ENCODE assay signal across 12 cellular contexts in the genomic region with DNA sequence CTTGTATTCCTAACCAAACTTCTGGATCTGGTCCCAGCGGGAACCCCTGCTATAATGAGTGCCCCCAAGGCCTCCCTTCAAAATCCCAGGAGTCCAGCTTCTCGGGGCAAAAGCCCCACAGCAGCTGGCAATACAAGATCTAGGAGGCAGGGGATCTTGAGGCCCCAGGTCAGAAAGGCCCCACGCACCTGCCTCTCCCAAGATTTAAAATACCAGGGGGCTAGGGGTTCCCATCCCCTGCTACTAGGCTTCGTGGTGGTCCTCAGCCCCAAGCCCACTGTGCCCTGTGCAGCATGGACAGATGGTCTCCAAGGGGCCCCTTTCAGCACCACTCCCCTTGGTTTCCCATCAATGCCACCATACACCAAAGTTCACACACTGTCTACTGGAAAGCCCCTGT. TPM values are rescaled to one million over a fixed set of nuclear protein-coding genes. Genes with fewer than 3 reads are reported as not detected.
DNase-seq lines count a peak whose midpoint lies in the region; ATAC-seq, FAIRE-seq and TF ChIP-seq lines count a peak whose summit lies in the region.
"Had no signal": no experiment of that assay in that cellular context is flagged by ENCODE, and none has a peak within 500 bp of the region (broad histone marks: within the 10 kb centered on the region; RNA-seq: fewer than 3 reads in every experiment).

No MANE protein-coding gene starts in this region.

- H3K4me1 ChIP-seq in OCI-LY3 (ENCODE audit: low read length) (peaks cover 94% of the 10 kb centered on the region), HepG2 (ENCODE audit: insufficient read depth, low read length) (peaks cover 77% of the 10 kb centered on the region)

- peaks cover 25% of the 10 kb centered on the region for H3K36me3 Mint-ChIP-seq in Calu3 (ENCODE audit: insufficient read depth, unreplicated experiment)

- H3K9me3 ChIP-seq in OCI-LY3 (ENCODE audit: insufficient read depth, low read length) (no peaks in the 10 kb centered on the region), HepG2 (ENCODE audit: low read length) (no peaks in the 10 kb centered on the region), MG63 (no peaks in the 10 kb centered on the region)
- H3K9me3 ChIP-seq: lower lobe of right lung, tibial artery had no signal

- TF ChIP-seq CTCF in Calu3 (IDR thresholded peaks at IDR 0.05; ENCODE audit: unreplicated experiment) (no peak), OCI-LY3 (IDR thresholded peaks at IDR 0.05; ENCODE audit: low read depth, low read length) (no peak), HepG2 (CRISPR knock-in tag; IDR thresholded peaks at IDR 0.05) (no peak)

- in situ Hi-C loops in HepG2 (cut with HindIII; ENCODE audit: extremely low pct_ligation_motif_present, low pct_unique_long_range_greater_than_20kb), result loop anchor here (5.0 kb wide), 1 partner anchor 104 kb away; no protein-coding TSS in a partner anchor

- TF ChIP-seq POLR2A in HepG2 (IDR thresholded peaks at IDR 0.05; ENCODE audit: insufficient read depth in 1 of 2, low read depth in 2 of 2, low read length in 2 of 2), result no peak

- peak overlapping the region; percentile 25 for H3K4me3 ChIP-seq in OCI-LY3 (ENCODE audit: low read length)
- peak overlapping the region in 1 of 3 experiments; percentile 44; a peak in 2 of 6 replicates for H3K4me3 ChIP-seq in HepG2 (replicated peaks in 1 of 3; ENCODE audit: insufficient read depth in 1 of 3, low read depth in 2 of 3, low read length in 3 of 3)
- H3K4me3 ChIP-seq in MG63, result no peak overlapping the region
- H3K4me3 ChIP-seq: lower lobe of right lung, tibial artery had no signal

- POLR2A ChIA-PET in HepG2 (lab: Yijun Ruan, JAX), result interaction anchor here (1.3 to 8.8 kb wide), 3 partner anchors 53 to 163 kb away, joined by 4 to 124 read pairs (median 7); no protein-coding TSS in a partner anchor

- CTCF ChIA-PET in Calu3 (lab: Charles Lee), result interaction anchor here (1.9 to 2.6 kb wide), 3 partner anchors 9 to 57 kb away, joined by 8 to 25 read pairs (median 23); no protein-coding TSS in a partner anchor
- CTCF ChIA-PET in HepG2 (lab: Yijun Ruan, JAX; ENCODE audit: low intra/inter-chr PET ratio, low total read pairs), result interaction anchor here (2.0 to 3.5 kb wide), 3 partner anchors 56 to 106 kb away, joined by 7 to 77 read pairs (median 27); no protein-coding TSS in a partner anchor

- H3K27me3 Mint-ChIP-seq in Calu3 (ENCODE audit: unreplicated experiment), result no peaks in the 10 kb centered on the region

- no peak for FAIRE-seq in HepG2 (lab: Jason Lieb, UNC)

- peak overlapping the region; percentile 90 for H3K27ac Mint-ChIP-seq in Calu3 (ENCODE audit: unreplicated experiment)

- H3K9me3 Mint-ChIP-seq in Calu3 (ENCODE audit: low read depth, unreplicated experiment), result no peaks in the 10 kb centered on the region

- intact Hi-C loops in Calu3 (cut with micrococcal nuclease; ENCODE audit: unreplicated experiment), result no loop called here
- intact Hi-C loops in HepG2 (cut with micrococcal nuclease; ENCODE audit: unreplicated experiment), result loop anchor here (2.0 kb wide), 1 partner anchor 106 kb away; no protein-coding TSS in a partner anchor

- H3K79me2 ChIP-seq in OCI-LY3 (ENCODE audit: low read length), result peaks cover 23% of the 10 kb centered on the region
- no peaks in the 10 kb centered on the region for H3K79me2 ChIP-seq in HepG2 (ENCODE audit: insufficient read depth, low read length)

- ATAC-seq in GM21381 (IDR thresholded peaks at IDR 0.05; ENCODE audit: unreplicated experiment) (peak; percentile 3), HepG2 (no peak), HG02588 (IDR thresholded peaks at IDR 0.05; ENCODE audit: unreplicated experiment) (no peak)
- ATAC-seq: lower lobe of right lung had no signal

- BruUV-seq in Calu3 (replicated peaks; lab: Mats Ljungman, UMichigan), result TSS peak; percentile 34
- no TSS peak for BruUV-seq in HepG2 (replicated peaks; lab: Mats Ljungman, UMichigan)

- no peak for DNase-seq in Calu3
- no peak for DNase-seq in HepG2 (ENCODE audit: low spot score)
- no peak for DNase-seq in NCI-H146 (lab: John Stamatoyannopoulos, UW)
- no peak for DNase-seq in MG63
- no peak for DNase-seq in kidney tubule cell (ENCODE audit: low spot score)
- DNase-seq: lower lobe of right lung, MV-4-11, tibial artery had no signal

- TF ChIP-seq RAD21 in HepG2 (CRISPR knock-in tag; IDR thresholded peaks at IDR 0.05), result no peak

- H4K20me1 ChIP-seq in OCI-LY3 (ENCODE audit: insufficient read depth, low read length), result no peaks in the 10 kb centered on the region
- H4K20me1 ChIP-seq in HepG2 (ENCODE audit: insufficient read depth, low read length), result no peaks in the 10 kb centered on the region

- peak overlapping the region; percentile 95 for H3K27ac ChIP-seq in OCI-LY3 (ENCODE audit: low read length)
- no peak overlapping the region for H3K27ac ChIP-seq in HepG2 (ENCODE audit: extremely low read length, insufficient read depth, low read length)
- H3K27ac ChIP-seq: tibial artery had no signal

- TF ChIP-seq EP300 in HepG2 (IDR thresholded peaks at IDR 0.05; ENCODE audit: low read depth in 2 of 2, low read length in 2 of 2) (no peak), HepG2 (CRISPR knock-in tag; IDR thresholded peaks at IDR 0.05; ENCODE audit: borderline replicate concordance) (no peak)

- peak overlapping the region; percentile 32 for H3K4me3 Mint-ChIP-seq in Calu3 (ENCODE audit: low read depth, unreplicated experiment)

- H3K4me2 ChIP-seq in OCI-LY3 (ENCODE audit: low read length) (peak overlapping the region; percentile 59), HepG2 (ENCODE audit: low read depth, low read length) (peak overlapping the region; percentile 70)

- peaks cover 86% of the 10 kb centered on the region for H3K4me1 Mint-ChIP-seq in Calu3 (ENCODE audit: low read depth, unreplicated experiment)

- H2AFZ ChIP-seq in OCI-LY3 (ENCODE audit: low read depth, low read length) (no peak overlapping the region), HepG2 (ENCODE audit: low read length) (no peak overlapping the region)

- peak overlapping the region; percentile 89 for H3K9ac ChIP-seq in OCI-LY3 (ENCODE audit: low read length)
- no peak overlapping the region for H3K9ac ChIP-seq in HepG2 (ENCODE audit: insufficient read depth, low read depth, low read length)

- H3K36me3 ChIP-seq in OCI-LY3 (replicated peaks; ENCODE audit: low read depth, low read length) (no peaks in the 10 kb centered on the region), HepG2 (replicated peaks in 1 of 2; ENCODE audit: control insufficient read depth in 1 of 2, insufficient read depth in 2 of 2, low read length in 2 of 2) (no peaks in the 10 kb centered on the region), MG63 (no peaks in the 10 kb centered on the region)
- H3K36me3 ChIP-seq: lower lobe of right lung, tibial artery had no signal

- H3K27me3 ChIP-seq in OCI-LY3 (ENCODE audit: low read depth, low read length), result no peaks in the 10 kb centered on the region
- peaks cover 0 to 8% of the 10 kb centered on the region in 2 experiments; a peak in 3 of 5 replicates for H3K27me3 ChIP-seq in HepG2 (ENCODE audit: control insufficient read depth in 1 of 2, insufficient read depth in 2 of 2, low read length in 2 of 2)
- no peaks in the 10 kb centered on the region for H3K27me3 ChIP-seq in MG63

- WGBS in HepG2 (ENCODE audit: low lambda C conversion rate), result no CpG with 5 or more reads among the region's 4 CpGs

RNA-seq across cellular contexts. Expression of a gene that starts 15.8 kb away (rescaled TPM):
- not detected in 2 replicates for total RNA-seq in Calu3 (2022)
- total RNA-seq in HepG2 (2016; rRNA removed; fragmentation: Illumina TruSeq; extraction: Trizol), result 0.66 and 0.86 TPM in 2 replicates
- 0.30 and 0.62 TPM in 2 replicates for total RNA-seq in HepG2 (2016; cell fraction: cytosol; rRNA removed; fragmentation: Illumina TruSeq; extraction: Trizol; ENCODE audit: low read depth)
- total RNA-seq in HepG2 (2016; cell fraction: insoluble cytoplasmic fraction; rRNA removed; fragmentation: Illumina TruSeq; extraction: Trizol), result 0.43 and 0.71 TPM in 2 replicates
- 0.65 and 0.74 TPM in 2 replicates for total RNA-seq in HepG2 (2016; cell fraction: membrane; rRNA removed; fragmentation: Illumina TruSeq; extraction: Trizol)
- 0.40 and 0.66 TPM in 2 replicates for total RNA-seq in HepG2 (2016; cell fraction: nucleus; rRNA removed; fragmentation: Illumina TruSeq; extraction: Trizol)
- 0.92 and 1.4 TPM in 2 replicates for polyA plus RNA-seq in HepG2 (2011; rRNA removed)
- 0.98 and 1.0 TPM in 2 replicates for polyA plus RNA-seq in HepG2 (2011; cell fraction: cytosol; rRNA removed)
- 1.5 and 1.8 TPM in 2 replicates for polyA plus RNA-seq in HepG2 (2011; cell fraction: nucleus; rRNA removed)
- 0.54 and 0.73 TPM in 2 replicates for polyA plus RNA-seq in HepG2 (2012)
- 0.26 and 0.61 TPM in 2 replicates for polyA plus RNA-seq in HepG2 (2016; cell fraction: cytosol; fragmentation: Illumina TruSeq; extraction: Trizol; ENCODE audit: low read depth)
- 0.66 and 0.83 TPM in 2 replicates for polyA plus RNA-seq in HepG2 (2016; cell fraction: insoluble cytoplasmic fraction; fragmentation: Illumina TruSeq; extraction: Trizol; ENCODE audit: low read depth)
- polyA plus RNA-seq in HepG2 (2016; cell fraction: membrane; fragmentation: Illumina TruSeq; extraction: Trizol; ENCODE audit: low read depth), result 0.36 and 0.45 TPM in 2 replicates
- 0.64 and 0.93 TPM in 2 replicates for polyA plus RNA-seq in HepG2 (2016; cell fraction: nucleus; fragmentation: Illumina TruSeq; extraction: Trizol; ENCODE audit: insufficient read depth, low read depth)
- 1.6 and 8.2 TPM in 2 replicates for polyA minus RNA-seq in HepG2 (2011; rRNA and poly(A)+ RNA removed; ENCODE audit: low replicate concordance)
- 0.99 TPM in 1 of 2 replicates, not detected in the other for polyA minus RNA-seq in HepG2 (2011; cell fraction: cytosol; rRNA and poly(A)+ RNA removed)
- polyA minus RNA-seq in HepG2 (2011; cell fraction: nucleus; rRNA and poly(A)+ RNA removed), result 0.39 and 0.87 TPM in 2 replicates
- total RNA-seq in MG63 (2014; rRNA removed; shearing (Covaris generic); ENCODE audit: low replicate concordance), result 0.30 and 6.3 TPM in 2 replicates
- total RNA-seq: SK-MEL-5 had no signal

RNA-seq across cellular contexts. Expression of a gene that starts 50.5 kb away (rescaled TPM):
- total RNA-seq in Calu3 (2022) (67.6 and 74.8 TPM in 2 replicates), HepG2 (2016; rRNA removed; fragmentation: Illumina TruSeq; extraction: Trizol) (7.1 and 15.8 TPM in 2 replicates)
- total RNA-seq in HepG2 (2016; cell fraction: cytosol; rRNA removed; fragmentation: Illumina TruSeq; extraction: Trizol; ENCODE audit: low read depth), result 6.7 and 6.9 TPM in 2 replicates
- 5.8 and 16.8 TPM in 2 replicates for total RNA-seq in HepG2 (2016; cell fraction: insoluble cytoplasmic fraction; rRNA removed; fragmentation: Illumina TruSeq; extraction: Trizol)
- 6.1 and 7.5 TPM in 2 replicates for total RNA-seq in HepG2 (2016; cell fraction: membrane; rRNA removed; fragmentation: Illumina TruSeq; extraction: Trizol)
- 18.1 and 21.2 TPM in 2 replicates for total RNA-seq in HepG2 (2016; cell fraction: nucleus; rRNA removed; fragmentation: Illumina TruSeq; extraction: Trizol)
- polyA plus RNA-seq in HepG2 (2011; rRNA removed), result 9.0 and 11.3 TPM in 2 replicates
- polyA plus RNA-seq in HepG2 (2011; cell fraction: cytosol; rRNA removed), result 9.5 and 11.5 TPM in 2 replicates
- 27.8 and 40.2 TPM in 2 replicates for polyA plus RNA-seq in HepG2 (2011; cell fraction: nucleus; rRNA removed)
- 6.1 and 9.1 TPM in 2 replicates for polyA plus RNA-seq in HepG2 (2012)
- polyA plus RNA-seq in HepG2 (2016; cell fraction: cytosol; fragmentation: Illumina TruSeq; extraction: Trizol; ENCODE audit: low read depth), result 0.77 and 0.90 TPM in 2 replicates
- 3.7 and 5.2 TPM in 2 replicates for polyA plus RNA-seq in HepG2 (2016; cell fraction: insoluble cytoplasmic fraction; fragmentation: Illumina TruSeq; extraction: Trizol; ENCODE audit: low read depth)
- polyA plus RNA-seq in HepG2 (2016; cell fraction: membrane; fragmentation: Illumina TruSeq; extraction: Trizol; ENCODE audit: low read depth), result 2.0 and 2.2 TPM in 2 replicates
- polyA plus RNA-seq in HepG2 (2016; cell fraction: nucleus; fragmentation: Illumina TruSeq; extraction: Trizol; ENCODE audit: insufficient read depth, low read depth), result 40.2 and 42.1 TPM in 2 replicates
- 1.2 and 27.6 TPM in 2 replicates for polyA minus RNA-seq in HepG2 (2011; rRNA and poly(A)+ RNA removed; ENCODE audit: low replicate concordance)
- 8.8 and 9.2 TPM in 2 replicates for polyA minus RNA-seq in HepG2 (2011; cell fraction: cytosol; rRNA and poly(A)+ RNA removed)
- 13.6 and 14.7 TPM in 2 replicates for polyA minus RNA-seq in HepG2 (2011; cell fraction: nucleus; rRNA and poly(A)+ RNA removed)
- total RNA-seq in MG63 (2014; rRNA removed; shearing (Covaris generic); ENCODE audit: low replicate concordance), result 10.5 and 12.0 TPM in 2 replicates
